In genomic region chr1:29385966-29386365, GRCh38 we compare ENCODE assay signal across 18 cellular contexts.
DNase-seq lines count a peak whose midpoint lies in the region; ATAC-seq and TF ChIP-seq lines count a peak whose summit lies in the region.
"Had no signal": no experiment of that assay in that cellular context is flagged by ENCODE, and none has a peak within 500 bp of the region (broad histone marks: within the 10 kb centered on the region; RNA-seq: fewer than 3 reads in every experiment).

No MANE protein-coding gene starts in this region.

- in situ Hi-C loops in astrocyte of the spinal cord (cut with HindIII; ENCODE audit: low sequenced_read_pairs): loop anchor here (25.0 kb wide), 1 partner anchor 149 kb away; the partner anchor contains the start of genes MECR and PTPRU

- no peak overlapping the region for H3K4me3 Mint-ChIP-seq in naive thymus-derived CD8-positive, alpha-beta T cell
- H3K4me3 Mint-ChIP-seq: CD4-positive, CD25-positive, alpha-beta regulatory T cell; CD8-positive, alpha-beta memory T cell; H9 had no signal

- H3K4me3 ChIP-seq in astrocyte of the spinal cord (ENCODE audit: low read depth, low read length): no peak overlapping the region

- DNase-seq in RPMI8226 (peak; percentile 1), astrocyte of the spinal cord (ENCODE audit: low read depth, low spot score) (peak; percentile 14), islet precursor cell (peak; percentile 18), DMS53 treated with DMSO at 0.1 percent for 48 hours (lab: John Stamatoyannopoulos, UW; ENCODE audit: unreplicated experiment) (no peak), Kasumi-1 (lab: John Stamatoyannopoulos, UW) (no peak), NCI-H748 (lab: John Stamatoyannopoulos, UW; ENCODE audit: unreplicated experiment) (no peak)
- DNase-seq in naive thymus-derived CD8-positive, alpha-beta T cell: no peak
- DNase-seq: ACHN; BE2C; C1 segment of cervical spinal cord; Caco-2; CD4-positive, CD25-positive, alpha-beta regulatory T cell; CD8-positive, alpha-beta memory T cell; DMS79; GF-D8; GOT3; H9; IMR-90 had no signal

- H3K4me1 Mint-ChIP-seq in naive thymus-derived CD8-positive, alpha-beta T cell: peaks cover 0 to 3% (median 0%) of the 10 kb centered on the region in 4 donors
- H3K4me1 Mint-ChIP-seq: CD4-positive, CD25-positive, alpha-beta regulatory T cell; CD8-positive, alpha-beta memory T cell had no signal

- peaks cover 0 to 5% (median 3%) of the 10 kb centered on the region in 9 donors for H3K9me3 Mint-ChIP-seq in naive thymus-derived CD8-positive, alpha-beta T cell

- no peak for TF ChIP-seq CTCF in astrocyte of the spinal cord (IDR thresholded peaks at IDR 0.05; ENCODE audit: low read depth, low read length)

- H3K27me3 Mint-ChIP-seq in naive thymus-derived CD8-positive, alpha-beta T cell: peaks cover 28 to 66% (median 51%) of the 10 kb centered on the region in 5 donors

- H3K36me3 Mint-ChIP-seq in naive thymus-derived CD8-positive, alpha-beta T cell: peaks cover 0 to 2% (median 0%) of the 10 kb centered on the region in 3 donors
- H3K36me3 Mint-ChIP-seq: CD4-positive, CD25-positive, alpha-beta regulatory T cell; CD8-positive, alpha-beta memory T cell had no signal

- POLR2A ChIA-PET in naive thymus-derived CD8-positive, alpha-beta T cell (lab: Charles Lee): no interaction called here

- H3K27ac Mint-ChIP-seq in naive thymus-derived CD8-positive, alpha-beta T cell: no peak overlapping the region
- H3K27ac Mint-ChIP-seq: CD4-positive, CD25-positive, alpha-beta regulatory T cell; CD8-positive, alpha-beta memory T cell; H9 had no signal

- no peak for ATAC-seq in naive thymus-derived CD8-positive, alpha-beta T cell

Comparison
In these comparisons a context has a peak if more than half of its experiments do, and no peak if none do; other contexts are left out.
1. DNase-seq: peak in RPMI8226 (single experiment), astrocyte of the spinal cord (single experiment) and islet precursor cell (single experiment); none in DMS53 treated with DMSO at 0.1 percent for 48 hours (single experiment), Kasumi-1 (0 of 2), naive thymus-derived CD8-positive, alpha-beta T cell (0 of 10) and NCI-H748 (single experiment).